ENCODE assay signal across 35 cellular contexts in the genomic region with DNA sequence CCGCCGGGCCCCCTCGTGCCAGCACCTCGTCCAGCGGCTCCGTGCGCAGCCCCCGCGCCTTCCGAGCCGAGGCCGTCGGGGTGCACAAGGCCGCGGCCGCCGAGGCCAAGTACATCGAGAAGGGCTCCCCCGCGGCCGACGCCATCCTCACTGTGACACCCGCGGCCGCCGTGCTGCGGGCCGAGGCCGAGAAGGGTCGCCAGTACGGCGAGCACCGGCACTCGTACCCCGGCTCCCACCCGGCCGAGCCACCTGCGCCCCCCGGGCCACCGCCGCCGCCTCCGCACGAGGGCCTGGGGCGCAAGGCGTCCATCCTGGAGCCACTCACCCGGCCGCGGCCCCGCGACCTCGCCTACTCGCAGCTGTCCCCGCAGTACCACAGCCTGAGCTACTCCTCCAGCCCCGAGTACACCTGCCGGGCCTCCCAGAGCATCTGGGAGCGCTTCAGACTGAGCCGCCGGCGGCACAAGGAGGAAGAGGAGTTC.
"Had no signal": no experiment of that assay in that cellular context is flagged by ENCODE, and none has a peak within 500 bp of the region (broad histone marks: within the 10 kb centered on the region; RNA-seq: fewer than 3 reads in every experiment).

No MANE protein-coding gene starts in this region.

- H3K36me3 Mint-ChIP-seq: activated CD4-positive, alpha-beta memory T cell treated with anti-CD3 and anti-CD28 coated beads for 36 hours; activated naive CD4-positive, alpha-beta T cell treated with anti-CD3 and anti-CD28 coated beads, Interleukin-2, amount 50 U/mL, for 72 hours; activated naive CD8-positive, alpha-beta T cell treated with anti-CD3 and anti-CD28 coated beads for 36 hours had no signal

- ATAC-seq: activated CD8-positive, alpha-beta T cell treated with anti-CD3 and anti-CD28 coated beads for 36 hours; activated naive CD4-positive, alpha-beta T cell treated with anti-CD3 and anti-CD28 coated beads, Interleukin-2, amount 50 U/mL, for 72 hours; activated T-cell treated with anti-CD3 and anti-CD28 coated beads, Interleukin-2, amount 50 U/mL, for 4 hours; activated T-cell treated with anti-CD3 and anti-CD28 coated beads, Interleukin-2, amount 50 U/mL, for 72 hours; activated T-helper 17 cell treated with anti-CD3 and anti-CD28 coated beads, Interleukin-2, amount 50 U/mL, for 72 hours; body of pancreas had no signal

- DNase-seq: activated B cell treated with CpG ODN at 0.5 μM for 24 hours; activated CD4-positive, alpha-beta memory T cell treated with anti-CD3 and anti-CD28 coated beads for 36 hours; activated CD4-positive, alpha-beta T cell treated with anti-CD3 and anti-CD28 coated beads for 4 hours; activated CD4-positive, alpha-beta T cell treated with anti-CD3 and anti-CD28 coated beads, Interleukin-2, amount 10 ng/mL, durations not matched to agents 24 days and 14 days; activated CD4-positive, alpha-beta T cell treated with anti-CD3 and anti-CD28 coated beads, Interleukin-2, amount 50 U/mL, for 1 hour; activated CD4-positive, alpha-beta T cell treated with anti-CD3 and anti-CD28 coated beads, Interleukin-2, amount 50 U/mL, for 4 hours; activated CD4-positive, CD25-positive, alpha-beta regulatory T cell treated with anti-CD3 and anti-CD28 coated beads, Interleukin-2, amount 50 U/mL, for 72 hours; activated CD8-positive, alpha-beta memory T cell treated with anti-CD3 and anti-CD28 coated beads, Interleukin-2, amount 50 U/mL, for 4 hours; activated CD8-positive, alpha-beta T cell treated with anti-CD3 and anti-CD28 coated beads for 36 hours; activated effector memory CD4-positive, alpha-beta T cell treated with anti-CD3 and anti-CD28 coated beads, Interleukin-2, amount 50 U/mL, for 16 hours; activated gamma-delta T cell treated with Interleukin-2 at 50 U/mL for 16 hours; activated naive CD4-positive, alpha-beta T cell; activated naive CD4-positive, alpha-beta T cell treated with anti-CD3 and anti-CD28 coated beads for 36 hours; activated naive CD8-positive, alpha-beta T cell treated with anti-CD3 and anti-CD28 coated beads for 36 hours; activated T-cell treated with anti-CD3 and anti-CD28 coated beads for 4 hours; activated T-cell treated with anti-CD3 and anti-CD28 coated beads, Interleukin-2, amount 50 U/mL, for 1 hour; activated T-cell treated with anti-CD3 and anti-CD28 coated beads, Interleukin-2, amount 50 U/mL, for 4 hours; activated T-cell treated with anti-CD3 and anti-CD28 coated beads, Interleukin-2, amount 50 U/mL, for 72 hours; adrenal gland; amniotic stem cell; body of pancreas; brain microvascular endothelial cell; central memory CD4-positive, alpha-beta T cell; T-helper 1 cell; T-helper 2 cell; T-helper 9 cell had no signal

- H3K27me3 Mint-ChIP-seq: activated CD4-positive, alpha-beta T cell treated with anti-CD3 and anti-CD28 coated beads, Interleukin-2, amount 10 ng/mL, durations not matched to agents 24 days and 14 days; activated CD8-positive, alpha-beta T cell treated with anti-CD3 and anti-CD28 coated beads for 36 hours; activated naive CD8-positive, alpha-beta T cell treated with anti-CD3 and anti-CD28 coated beads for 36 hours had no signal

- H3K9me3 ChIP-seq: adrenal gland, body of pancreas, breast epithelium had no signal

- FAIRE-seq: astrocyte, TTC549 had no signal

- H3K4me3 ChIP-seq: adrenal gland, body of pancreas, breast epithelium had no signal

- H3K9me3 Mint-ChIP-seq: activated B cell treated with CpG ODN at 0.5 μM for 24 hours; activated CD4-positive, alpha-beta memory T cell treated with anti-CD3 and anti-CD28 coated beads for 36 hours; activated CD4-positive, alpha-beta T cell treated with anti-CD3 and anti-CD28 coated beads, Interleukin-2, amount 10 ng/mL, durations not matched to agents 24 days and 14 days; activated CD8-positive, alpha-beta T cell treated with anti-CD3 and anti-CD28 coated beads for 36 hours; activated naive CD4-positive, alpha-beta T cell treated with anti-CD3 and anti-CD28 coated beads for 36 hours; activated naive CD4-positive, alpha-beta T cell treated with anti-CD3 and anti-CD28 coated beads, Interleukin-2, amount 50 U/mL, for 72 hours; activated naive CD8-positive, alpha-beta T cell treated with anti-CD3 and anti-CD28 coated beads for 36 hours; activated T-cell treated with anti-CD3 and anti-CD28 coated beads, Interleukin-2, amount 50 U/mL, for 4 hours; activated T-cell treated with anti-CD3 and anti-CD28 coated beads, Interleukin-2, amount 50 U/mL, for 72 hours; activated T-helper 1 cell treated with anti-CD3 and anti-CD28 coated beads, Interleukin-12 subunit alpha, Interleukin-12 subunit beta, Interleukin-2, Interleukin-4 antibody, amounts not matched to agents 30 ng/mL and 10 ng/mL and 1 ng/mL, durations not matched to agents 14 hours and 24 hours and 36 hours; activated T-helper 17 cell treated with anti-CD3 and anti-CD28 coated beads, Interleukin-2, amount 50 U/mL, for 72 hours; T-helper 1 cell treated with Interleukin-12 subunit alpha and Interleukin-12 subunit beta and Interleukin-4 antibody, amounts not matched to agents 30 μg/mL and 1 μg/mL, for 36 hours; T-helper 2 cell treated with Interferon-gamma antibody and Interleukin-4, amounts not matched to agents 5 μg/mL and 100 μg/mL, for 36 hours had no signal

- H3K36me3 ChIP-seq: adrenal gland, brain microvascular endothelial cell, breast epithelium had no signal

- H3K4me3 Mint-ChIP-seq: activated B cell treated with CpG ODN at 0.5 μM for 24 hours; activated CD4-positive, alpha-beta memory T cell treated with anti-CD3 and anti-CD28 coated beads for 36 hours; activated CD4-positive, alpha-beta T cell treated with anti-CD3 and anti-CD28 coated beads, Interleukin-2, amount 10 ng/mL, durations not matched to agents 24 days and 14 days; activated CD8-positive, alpha-beta T cell treated with anti-CD3 and anti-CD28 coated beads for 36 hours; activated naive CD4-positive, alpha-beta T cell treated with anti-CD3 and anti-CD28 coated beads for 36 hours; activated naive CD8-positive, alpha-beta T cell treated with anti-CD3 and anti-CD28 coated beads for 36 hours; activated T-cell treated with anti-CD3 and anti-CD28 coated beads, Interleukin-2, amount 50 U/mL, for 4 hours; activated T-cell treated with anti-CD3 and anti-CD28 coated beads, Interleukin-2, amount 50 U/mL, for 72 hours; activated T-helper 1 cell treated with anti-CD3 and anti-CD28 coated beads, Interleukin-12 subunit alpha, Interleukin-12 subunit beta, Interleukin-2, Interleukin-4 antibody, amounts not matched to agents 30 ng/mL and 10 ng/mL and 1 ng/mL, durations not matched to agents 14 hours and 24 hours and 36 hours; activated T-helper 17 cell treated with anti-CD3 and anti-CD28 coated beads, Interleukin-2, amount 50 U/mL, for 72 hours; T-helper 1 cell treated with Interleukin-12 subunit alpha and Interleukin-12 subunit beta and Interleukin-4 antibody, amounts not matched to agents 30 μg/mL and 1 μg/mL, for 36 hours; T-helper 2 cell treated with Interferon-gamma antibody and Interleukin-4, amounts not matched to agents 5 μg/mL and 100 μg/mL, for 36 hours had no signal

- H3K4me1 Mint-ChIP-seq: activated T-helper 17 cell treated with anti-CD3 and anti-CD28 coated beads, Interleukin-2, amount 50 U/mL, for 72 hours had no signal

- H3K4me1 ChIP-seq: breast epithelium had no signal

- H3K27ac ChIP-seq: adrenal gland, body of pancreas, brain microvascular endothelial cell, breast epithelium, VCaP had no signal

- H3K27ac Mint-ChIP-seq: activated B cell treated with CpG ODN at 0.5 μM for 24 hours; activated CD4-positive, alpha-beta memory T cell treated with anti-CD3 and anti-CD28 coated beads for 36 hours; activated CD4-positive, alpha-beta T cell treated with anti-CD3 and anti-CD28 coated beads, Interleukin-2, amount 10 ng/mL, durations not matched to agents 24 days and 14 days; activated CD8-positive, alpha-beta T cell treated with anti-CD3 and anti-CD28 coated beads for 36 hours; activated naive CD4-positive, alpha-beta T cell treated with anti-CD3 and anti-CD28 coated beads for 36 hours; activated naive CD4-positive, alpha-beta T cell treated with anti-CD3 and anti-CD28 coated beads, Interleukin-2, amount 50 U/mL, for 72 hours; activated naive CD8-positive, alpha-beta T cell treated with anti-CD3 and anti-CD28 coated beads for 36 hours; activated T-cell treated with anti-CD3 and anti-CD28 coated beads, Interleukin-2, amount 50 U/mL, for 72 hours; activated T-helper 1 cell treated with anti-CD3 and anti-CD28 coated beads, Interleukin-12 subunit alpha, Interleukin-12 subunit beta, Interleukin-2, Interleukin-4 antibody, amounts not matched to agents 30 ng/mL and 10 ng/mL and 1 ng/mL, durations not matched to agents 14 hours and 24 hours and 36 hours; activated T-helper 17 cell treated with anti-CD3 and anti-CD28 coated beads, Interleukin-2, amount 50 U/mL, for 72 hours; T-helper 1 cell treated with Interleukin-12 subunit alpha and Interleukin-12 subunit beta and Interleukin-4 antibody, amounts not matched to agents 30 μg/mL and 1 μg/mL, for 36 hours; T-helper 2 cell treated with Interferon-gamma antibody and Interleukin-4, amounts not matched to agents 5 μg/mL and 100 μg/mL, for 36 hours had no signal
